Comparison of ENCODE assay signal across 18 cellular contexts in genomic region chr17:48247038-48247437, GRCh38.
A peak's percentile ranks its signal among the peaks of the same experiment; 100 is the strongest.
DNase-seq lines count a peak whose midpoint lies in the region; ATAC-seq and TF ChIP-seq lines count a peak whose summit lies in the region.
"Had no signal": no experiment of that assay in that cellular context is flagged by ENCODE, and none has a peak within 500 bp of the region (broad histone marks: within the 10 kb centered on the region; RNA-seq: fewer than 3 reads in every experiment).

No MANE protein-coding gene starts in this region.

- no peaks in the 10 kb centered on the region for H3K9me3 Mint-ChIP-seq in activated T-cell treated with anti-CD3 and anti-CD28 coated beads, Interleukin-2, amount 50 U/mL, for 24 hours
- H3K9me3 Mint-ChIP-seq: CD8-positive, alpha-beta T cell; HFFc6 had no signal

- no peak for TF ChIP-seq POLR2A in HCT116 (IDR thresholded peaks at IDR 0.05; ENCODE audit: borderline replicate concordance, extremely low read depth, insufficient read depth, insufficient read length)

- H3K27me3 Mint-ChIP-seq in activated T-cell treated with anti-CD3 and anti-CD28 coated beads, Interleukin-2, amount 50 U/mL, for 24 hours = no peaks in the 10 kb centered on the region
- H3K27me3 Mint-ChIP-seq in T-helper 17 cell = no peaks in the 10 kb centered on the region

- no peak for TF ChIP-seq RAD21 in HCT116 (IDR thresholded peaks at IDR 0.05; ENCODE audit: low read depth)

- TF ChIP-seq CTCF in HCT116 (IDR thresholded peaks at IDR 0.05 in 2 of 3, conservative IDR thresholded peaks at IDR 0.05 in 1 of 3; ENCODE audit: borderline replicate concordance in 1 of 3, insufficient read depth in 1 of 3, low read depth in 2 of 3, low read length in 2 of 3) = no peak
- TF ChIP-seq CTCF in foreskin keratinocyte (conservative IDR thresholded peaks at IDR 0.05) = no peak

- no peak overlapping the region for H3K4me3 Mint-ChIP-seq in activated T-cell treated with anti-CD3 and anti-CD28 coated beads, Interleukin-2, amount 50 U/mL, for 24 hours
- H3K4me3 Mint-ChIP-seq in T-helper 17 cell = no peak overlapping the region
- H3K4me3 Mint-ChIP-seq: CD8-positive, alpha-beta T cell; HFFc6 had no signal

- H3K79me2 ChIP-seq in HCT116 (ENCODE audit: insufficient read depth, low read length) = no peaks in the 10 kb centered on the region; the same call in 1 of the 2 replicates

- CTCF ChIA-PET in HCT116 (lab: Charles Lee) = interaction anchor here (1.0 to 22.1 kb wide), 4 partner anchors 10 to 31 kb away, joined by 3 to 336 read pairs (median 6); no protein-coding TSS in a partner anchor

- H3K9me3 ChIP-seq in HCT116 (ENCODE audit: control insufficient read depth in 1 of 2, insufficient read depth in 1 of 2, low read depth in 1 of 2, low read length in 2 of 2) = no peaks in the 10 kb centered on the region
- H3K9me3 ChIP-seq in T-helper 17 cell (ENCODE audit: control insufficient read depth, low read length, poor library complexity, severe bottlenecking) = no peaks in the 10 kb centered on the region
- H3K9me3 ChIP-seq in mesodermal cell (ENCODE audit: control insufficient read depth, low read length) = no peaks in the 10 kb centered on the region
- H3K9me3 ChIP-seq: BLaER1, MG63 had no signal

- POLR2A ChIA-PET in HCT116 (lab: Charles Lee) = interaction anchor here (0.8 to 1.7 kb wide), 3 partner anchors 8 to 19 kb away, joined by 3 to 5 read pairs (median 4); no protein-coding TSS in a partner anchor

- no peaks in the 10 kb centered on the region for H3K9me2 ChIP-seq in HCT116 (ENCODE audit: insufficient read depth)

- WGBS in mesodermal cell (ENCODE audit: insufficient coverage in 2 of 2), 2 experiments = no CpG with 5 or more reads among the region's 1 CpG

- peaks cover 40% of the 10 kb centered on the region for H3K4me1 Mint-ChIP-seq in activated T-cell treated with anti-CD3 and anti-CD28 coated beads, Interleukin-2, amount 50 U/mL, for 24 hours (ENCODE audit: low read depth)
- peaks cover 27% of the 10 kb centered on the region for H3K4me1 Mint-ChIP-seq in T-helper 17 cell

- no peaks in the 10 kb centered on the region for H4K20me1 ChIP-seq in HCT116 (ENCODE audit: insufficient read depth)
- H4K20me1 ChIP-seq: BLaER1 had no signal

- peaks cover 9% of the 10 kb centered on the region for H3K36me3 Mint-ChIP-seq in activated T-cell treated with anti-CD3 and anti-CD28 coated beads, Interleukin-2, amount 50 U/mL, for 24 hours (ENCODE audit: low read depth)
- H3K36me3 Mint-ChIP-seq in T-helper 17 cell (ENCODE audit: low read depth) = no peaks in the 10 kb centered on the region

- H3K36me3 ChIP-seq in HCT116 (ENCODE audit: control insufficient read depth in 1 of 2, insufficient read depth in 2 of 2, low read length in 2 of 2) (no peaks in the 10 kb centered on the region), mesodermal cell (ENCODE audit: control insufficient read depth, insufficient read depth, low read length) (no peaks in the 10 kb centered on the region)
- H3K36me3 ChIP-seq: BLaER1, MG63 had no signal

- no peak for DNase-seq in activated T-cell treated with anti-CD3 and anti-CD28 coated beads, Interleukin-2, amount 50 U/mL, for 24 hours
- DNase-seq in activated T-cell treated with anti-CD3 and anti-CD28 coated beads, Interleukin-2, amount 50 U/mL, for 1 hour = no peak
- no peak for DNase-seq in HCT116 (ENCODE audit: low read depth, low spot score)
- DNase-seq in T-helper 17 cell = no peak
- DNase-seq in NCI-H1092 treated with DMSO at 0.1 percent for 48 hours (lab: John Stamatoyannopoulos, UW) = no peak
- no peak for DNase-seq in foreskin keratinocyte
- DNase-seq in effector CD8-positive, alpha-beta T cell (lab: John Stamatoyannopoulos, UW) = no peak
- DNase-seq: CD8-positive, alpha-beta T cell; DMS79; MG63; NCI-H1048; NCI-H1436 treated with DMSO at 0.1 percent for 48 hours; NCI-H2081; NK-92 treated with Interleukin-12 subunit alpha and Interleukin-12 subunit beta, amount 100 ng/mL, for 24 hours; RPMI8226 had no signal

- RAD21 ChIA-PET in HCT116 (lab: Charles Lee; ENCODE audit: low non-redundant PET in 1 of 2, low total read pairs in 2 of 2, uncharacterized antibody in 2 of 2, unreplicated experiment in 2 of 2) = no interaction called here

- peak overlapping the region; percentile 35 for H3K4me2 ChIP-seq in HCT116 (ENCODE audit: low read length)
- H3K4me2 ChIP-seq: BLaER1 had no signal

- H3K4me3 ChIP-seq in HCT116 (replicated peaks in 1 of 2; ENCODE audit: low read depth in 1 of 2, low read length in 2 of 2) (no peak overlapping the region), mesodermal cell (ENCODE audit: extremely low read depth, insufficient read depth, low read length, poor library complexity, severe bottlenecking) (no peak overlapping the region)
- H3K4me3 ChIP-seq: BLaER1, MG63 had no signal

- peaks cover 43 to 66% of the 10 kb centered on the region in 2 experiments for H3K4me1 ChIP-seq in HCT116 (ENCODE audit: control insufficient read depth in 1 of 2, insufficient read depth in 2 of 2, low read length in 2 of 2)
- peaks cover 48% of the 10 kb centered on the region for H3K4me1 ChIP-seq in mesodermal cell (ENCODE audit: control insufficient read depth, insufficient read depth, low read length, poor library complexity, severe bottlenecking)
- peaks cover 28% of the 10 kb centered on the region for H3K4me1 ChIP-seq in foreskin keratinocyte

- peak overlapping the region; percentile 10 for H3K27ac Mint-ChIP-seq in activated T-cell treated with anti-CD3 and anti-CD28 coated beads, Interleukin-2, amount 50 U/mL, for 24 hours
- H3K27ac Mint-ChIP-seq in T-helper 17 cell = peak overlapping the region; percentile 9
- H3K27ac Mint-ChIP-seq: CD8-positive, alpha-beta T cell; HFFc6 had no signal

- peak overlapping the region; percentile 23; the same call in 1 of the 2 replicates for H3K9ac ChIP-seq in HCT116 (ENCODE audit: low read length)
- H3K9ac ChIP-seq: BLaER1 had no signal

- H3K27ac ChIP-seq in HCT116 (ENCODE audit: low read depth, low read length) (peak overlapping the region; percentile 75), mesodermal cell (ENCODE audit: low read depth, low read length, severe bottlenecking) (peak overlapping the region; percentile 80), foreskin keratinocyte (no peak overlapping the region)
- H3K27ac ChIP-seq: BLaER1 had no signal

- ATAC-seq in HCT116 (peak; percentile 21; the same call in 1 of the 2 replicates), T-helper 17 cell (no peak), foreskin keratinocyte (no peak)
- ATAC-seq: CD8-positive, alpha-beta T cell had no signal

- no TSS peak for BruUV-seq in HCT116 (replicated peaks; lab: Mats Ljungman, UMichigan)

- H2AFZ ChIP-seq in HCT116 (ENCODE audit: low read depth, low read length, poor library complexity, severe bottlenecking) = peak overlapping the region; percentile 39

- H3K27me3 ChIP-seq in HCT116 (ENCODE audit: insufficient read depth, low read length) (no peaks in the 10 kb centered on the region), foreskin keratinocyte (no peaks in the 10 kb centered on the region)
- H3K27me3 ChIP-seq: BLaER1, MG63 had no signal

- intact Hi-C loops in HCT116 (cut with micrococcal nuclease) = no loop called here

TF ChIP-seq in HCT116, 20 proteins besides CTCF, POLR2A, EP300 and RAD21 (continues in another document):
- TF ChIP-seq EZH2 (IDR thresholded peaks at IDR 0.05) (no peak), JUND (IDR thresholded peaks at IDR 0.05) (no peak), ZFX (IDR thresholded peaks at IDR 0.05) (no peak), CEBPB (IDR thresholded peaks at IDR 0.05; ENCODE audit: low read depth) (no peak), EGR1 (IDR thresholded peaks at IDR 0.05; ENCODE audit: low read depth) (no peak), TCF7L2 (IDR thresholded peaks at IDR 0.05; ENCODE audit: borderline replicate concordance, extremely low read depth, insufficient read depth, insufficient read length) (no peak), ATF3 (IDR thresholded peaks at IDR 0.05) (no peak), SRF (IDR thresholded peaks at IDR 0.05; ENCODE audit: low read depth) (no peak), REST (IDR thresholded peaks at IDR 0.05; ENCODE audit: low read depth) (no peak), SIN3A (IDR thresholded peaks at IDR 0.05; ENCODE audit: low read depth) (no peak), YY1 (IDR thresholded peaks at IDR 0.05; ENCODE audit: extremely low read depth, insufficient replicate concordance, low read depth, low read length) (no peak), POLR2AphosphoS5 (IDR thresholded peaks at IDR 0.05; ENCODE audit: low read depth, low read length) (no peak), SP1 (IDR thresholded peaks at IDR 0.05; ENCODE audit: low read depth) (no peak; the same call in 1 of the 2 replicates)
